Comparison of ENCODE assay signal across 9 cellular contexts in genomic region chr2:183070942-183071844, GRCh38. TPM values are rescaled to one million over a fixed set of nuclear protein-coding genes. Genes with fewer than 3 reads are reported as not detected.
DNase-seq lines count a peak whose midpoint lies in the region; ATAC-seq and TF ChIP-seq lines count a peak whose summit lies in the region.
"Had no signal": no experiment of that assay in that cellular context is flagged by ENCODE, and none has a peak within 500 bp of the region (broad histone marks: within the 10 kb centered on the region; RNA-seq: fewer than 3 reads in every experiment).

No MANE protein-coding gene starts in this region.

- H3K4me2 ChIP-seq in MM.1S (ENCODE audit: low read depth, low read length) = no peak overlapping the region

- no peaks in the 10 kb centered on the region for H4K20me1 ChIP-seq in MM.1S (ENCODE audit: insufficient read depth, low read length)

- H3K4me3 ChIP-seq in adrenal gland (no peak overlapping the region), MM.1S (ENCODE audit: low read length) (no peak overlapping the region)

- no peaks in the 10 kb centered on the region for H3K4me1 ChIP-seq in adrenal gland (replicated peaks in 1 of 2)
- no peaks in the 10 kb centered on the region for H3K4me1 ChIP-seq in MM.1S (ENCODE audit: low read length)

- peak; percentile 8 for DNase-seq in stimulated activated naive CD8-positive, alpha-beta T cell treated with anti-CD3 and anti-CD28 coated beads, Interleukin-15, Interleukin-2, amounts not matched to agents 100 U/mL and 50 U/mL, for 24 hours
- DNase-seq in stimulated activated naive CD8-positive, alpha-beta T cell treated with anti-CD3 and anti-CD28 coated beads, Interleukin-15, amount 100 ng/mL, for 72 hours = no peak
- peak; percentile 23 to 69 (median 57) for DNase-seq in adrenal gland
- peak; percentile 55 for DNase-seq in iPS-NIHi11 (ENCODE audit: low spot score)
- no peak for DNase-seq in MM.1S
- no peak for DNase-seq in activated naive CD4-positive, alpha-beta T cell treated with anti-CD3 and anti-CD28 coated beads, Interleukin-2, amount 50 U/mL, for 72 hours (ENCODE audit: low spot score in 2 of 2)

- H3K9ac ChIP-seq in MM.1S (ENCODE audit: low read length) = no peak overlapping the region

- H3K27me3 Mint-ChIP-seq in stimulated activated naive CD8-positive, alpha-beta T cell treated with anti-CD3 and anti-CD28 coated beads, Interleukin-15, amount 100 ng/mL, for 72 hours = peaks cover 36% of the 10 kb centered on the region

- no peaks in the 10 kb centered on the region for H3K79me2 ChIP-seq in MM.1S (ENCODE audit: low read length)

- peak in 5 of 6 experiments; percentile 16 to 44 (median 23) for TF ChIP-seq CTCF in adrenal gland (IDR thresholded peaks at IDR 0.05)
- TF ChIP-seq CTCF in MM.1S (IDR thresholded peaks at IDR 0.05; ENCODE audit: low read length) = no peak

- H3K9me3 ChIP-seq in adrenal gland (replicated peaks in 1 of 3) (no peaks in the 10 kb centered on the region), MM.1S (replicated peaks; ENCODE audit: insufficient read depth, low read length) (no peaks in the 10 kb centered on the region)

- H3K9me3 Mint-ChIP-seq in stimulated activated naive CD8-positive, alpha-beta T cell treated with anti-CD3 and anti-CD28 coated beads, Interleukin-15, amount 100 ng/mL, for 72 hours = no peaks in the 10 kb centered on the region
- no peaks in the 10 kb centered on the region for H3K9me3 Mint-ChIP-seq in activated naive CD4-positive, alpha-beta T cell treated with anti-CD3 and anti-CD28 coated beads, Interleukin-2, amount 50 U/mL, for 72 hours
- H3K9me3 Mint-ChIP-seq: stimulated activated naive CD8-positive, alpha-beta T cell treated with anti-CD3 and anti-CD28 coated beads, Interleukin-15, Interleukin-2, amounts not matched to agents 100 ng/mL and 50 ng/mL, for 24 hours had no signal

- peaks cover 0 to 8% of the 10 kb centered on the region in 2 donors for H3K36me3 Mint-ChIP-seq in activated naive CD4-positive, alpha-beta T cell treated with anti-CD3 and anti-CD28 coated beads, Interleukin-2, amount 50 U/mL, for 72 hours

- H3K4me1 Mint-ChIP-seq in stimulated activated naive CD8-positive, alpha-beta T cell treated with anti-CD3 and anti-CD28 coated beads, Interleukin-15, amount 100 ng/mL, for 72 hours = no peaks in the 10 kb centered on the region

- H3K4me3 Mint-ChIP-seq in stimulated activated naive CD8-positive, alpha-beta T cell treated with anti-CD3 and anti-CD28 coated beads, Interleukin-15, amount 100 ng/mL, for 72 hours = no peak overlapping the region
- H3K4me3 Mint-ChIP-seq: stimulated activated naive CD8-positive, alpha-beta T cell treated with anti-CD3 and anti-CD28 coated beads, Interleukin-15, Interleukin-2, amounts not matched to agents 100 ng/mL and 50 ng/mL, for 24 hours had no signal

- no peak overlapping the region for H3K27ac Mint-ChIP-seq in stimulated activated naive CD8-positive, alpha-beta T cell treated with anti-CD3 and anti-CD28 coated beads, Interleukin-15, amount 100 ng/mL, for 72 hours
- no peak overlapping the region for H3K27ac Mint-ChIP-seq in activated naive CD4-positive, alpha-beta T cell treated with anti-CD3 and anti-CD28 coated beads, Interleukin-2, amount 50 U/mL, for 72 hours
- H3K27ac Mint-ChIP-seq: stimulated activated naive CD8-positive, alpha-beta T cell treated with anti-CD3 and anti-CD28 coated beads, Interleukin-15, Interleukin-2, amounts not matched to agents 100 ng/mL and 50 ng/mL, for 24 hours had no signal

- H3K9me2 ChIP-seq in MM.1S (replicated peaks; ENCODE audit: insufficient read depth, low read length) = no peaks in the 10 kb centered on the region

- no peaks in the 10 kb centered on the region for H3K36me3 ChIP-seq in adrenal gland (replicated peaks in 1 of 2)
- no peaks in the 10 kb centered on the region for H3K36me3 ChIP-seq in MM.1S (replicated peaks; ENCODE audit: insufficient read depth, low read length)

- intact Hi-C loops in adrenal gland (cut with DNase I) = loop anchor here in 1 of 2 donors (10.0 kb wide), 1 partner anchor 54 kb away; the partner anchor contains the start of gene NUP35

- H3K27ac ChIP-seq in adrenal gland (no peak overlapping the region), MM.1S (ENCODE audit: low read length) (no peak overlapping the region)

- no peak overlapping the region for H2AFZ ChIP-seq in MM.1S (ENCODE audit: low read length)

- no peak for ATAC-seq in stimulated activated naive CD8-positive, alpha-beta T cell treated with anti-CD3 and anti-CD28 coated beads, Interleukin-15, Interleukin-2, amounts not matched to agents 100 U/mL and 50 U/mL, for 24 hours
- no peak for ATAC-seq in stimulated activated naive CD8-positive, alpha-beta T cell treated with anti-CD3 and anti-CD28 coated beads, Interleukin-15, amount 100 ng/mL, for 72 hours
- ATAC-seq in GM21825 (IDR thresholded peaks at IDR 0.05; ENCODE audit: unreplicated experiment) = no peak
- ATAC-seq in activated naive CD4-positive, alpha-beta T cell treated with anti-CD3 and anti-CD28 coated beads, Interleukin-2, amount 50 U/mL, for 72 hours = no peak
- no peak for ATAC-seq in HG03342 (IDR thresholded peaks at IDR 0.05; ENCODE audit: unreplicated experiment)

- H3F3A ChIP-seq in MM.1S (ENCODE audit: insufficient read depth, low read length) = no peaks in the 10 kb centered on the region

- 62 to 68% (median 65%) methylated on average over 26 to 34 of the region's 34 CpGs for WGBS in adrenal gland, 4 donors

- H3K27me3 ChIP-seq in adrenal gland (no peaks in the 10 kb centered on the region), MM.1S (replicated peaks; ENCODE audit: insufficient read depth, low read length) (no peaks in the 10 kb centered on the region)

- TF ChIP-seq POLR2A in adrenal gland (IDR thresholded peaks at IDR 0.05) = no peak

RNA-seq across cellular contexts. Expression of gene DUSP19, which starts 7.4 kb away (rescaled TPM):
- 10 to 100 TPM in 1 of 8 donors, 1 to 10 TPM in 7; 2.4 to 10.0 (median 4.9) TPM for total RNA-seq in adrenal gland
- 1 to 10 TPM in 2 of 3 donors, under 1 TPM in 1; 0.81 to 3.5 (median 1.0) TPM for polyA plus RNA-seq in adrenal gland
- 1 to 10 TPM; 1.8 to 3.8 TPM for total RNA-seq in activated naive CD4-positive, alpha-beta T cell treated with anti-CD3 and anti-CD28 coated beads, Interleukin-2, amount 50 U/mL, for 72 hours

RNA-seq across cellular contexts. Expression of gene NCKAP1, which starts 32.9 kb away (rescaled TPM):
- 100 to 1,000 TPM in 4 of 8 donors, 10 to 100 TPM in 4; 76.8 to 134 (median 104) TPM for total RNA-seq in adrenal gland
- 100 to 1,000 TPM in 1 of 3 donors, 10 to 100 TPM in 2; 26.8 to 113 (median 26.9) TPM for polyA plus RNA-seq in adrenal gland
- 10 to 100 TPM in 1 of 2 donors, 1 to 10 TPM in 1; 6.8 to 13.2 TPM for total RNA-seq in activated naive CD4-positive, alpha-beta T cell treated with anti-CD3 and anti-CD28 coated beads, Interleukin-2, amount 50 U/mL, for 72 hours

RNA-seq across cellular contexts. Expression of gene NUP35, which starts 53.0 kb away (rescaled TPM):
- 10 to 100 TPM in 6 of 8 donors, 1 to 10 TPM in 2; 6.9 to 19.4 (median 16.2) TPM for total RNA-seq in adrenal gland
- polyA plus RNA-seq in adrenal gland = 10 to 100 TPM in 1 of 3 donors, 1 to 10 TPM in 2; 6.2 to 27.8 (median 8.6) TPM
- 10 to 100 TPM; 28.7 to 35.0 TPM for total RNA-seq in activated naive CD4-positive, alpha-beta T cell treated with anti-CD3 and anti-CD28 coated beads, Interleukin-2, amount 50 U/mL, for 72 hours

Comparison
In these comparisons a context has a peak if more than half of its experiments do, and no peak if none do; other contexts are left out.
1. DNase-seq: peak in stimulated activated naive CD8-positive, alpha-beta T cell treated with anti-CD3 and anti-CD28 coated beads, Interleukin-15, Interleukin-2, amounts not matched to agents 100 U/mL and 50 U/mL, for 24 hours (single experiment), adrenal gland (7 of 7) and iPS-NIHi11 (single experiment); none in stimulated activated naive CD8-positive, alpha-beta T cell treated with anti-CD3 and anti-CD28 coated beads, Interleukin-15, amount 100 ng/mL, for 72 hours (0 of 2), MM.1S (single experiment) and activated naive CD4-positive, alpha-beta T cell treated with anti-CD3 and anti-CD28 coated beads, Interleukin-2, amount 50 U/mL, for 72 hours (0 of 2).
2. RNA of gene NCKAP1, which starts 32.9 kb away (total RNA-seq): 76.8 to 134 TPM in adrenal gland; 6.8 to 13.2 TPM in activated naive CD4-positive, alpha-beta T cell treated with anti-CD3 and anti-CD28 coated beads, Interleukin-2, amount 50 U/mL, for 72 hours; every median in the first group is over 4 times any median in the second.